1 cellular context compared by ENCODE assay signal in the genomic region with DNA sequence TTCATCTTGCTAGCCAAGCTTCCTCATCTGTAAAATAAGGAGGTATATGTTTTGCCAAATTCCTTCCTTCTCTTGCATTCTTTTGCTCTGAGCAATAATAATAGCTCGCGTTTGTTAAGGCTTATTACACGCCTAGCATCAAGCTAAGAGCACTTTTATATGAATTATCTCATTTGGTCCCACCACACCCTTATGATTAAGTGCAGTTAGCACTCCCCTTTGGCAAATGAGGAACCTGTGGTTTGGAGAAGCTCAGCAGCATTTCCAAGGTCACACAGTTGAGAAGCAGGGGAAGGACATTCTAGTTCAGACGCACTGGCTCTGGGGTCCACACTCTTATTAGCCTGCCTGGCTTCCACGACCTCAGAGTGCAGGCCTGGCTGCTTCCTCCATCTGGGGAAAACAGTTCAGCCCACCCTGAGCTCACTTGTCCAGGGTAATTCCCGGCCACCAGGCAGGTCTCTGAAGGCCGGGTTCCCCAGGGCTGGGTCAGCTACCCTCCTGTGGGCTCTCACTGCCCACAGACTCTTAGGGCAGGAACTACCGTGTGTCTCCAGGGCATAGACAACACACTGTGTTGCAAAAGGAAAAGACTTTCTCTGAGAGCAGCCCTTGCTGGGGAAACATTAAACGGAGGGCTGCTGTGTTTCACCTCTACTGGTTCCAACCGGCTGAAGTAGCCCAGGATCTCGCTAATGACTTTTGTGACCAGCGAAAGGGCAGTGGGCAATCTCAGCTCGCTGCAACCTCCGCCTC.
TF ChIP-seq lines count a peak whose summit lies in the region.

No MANE protein-coding gene starts in this region.

TF ChIP-seq in GM23338, 12 proteins besides CTCF, POLR2A, EP300 and RAD21:
- TF ChIP-seq NANOG (IDR thresholded peaks at IDR 0.05; ENCODE audit: borderline replicate concordance) (no peak), POLR2AphosphoS5 (IDR thresholded peaks at IDR 0.05; ENCODE audit: low read depth) (no peak), ZNF462 (CRISPR knock-in tag; IDR thresholded peaks at IDR 0.05) (no peak), ZNF114 (CRISPR knock-in tag; IDR thresholded peaks at IDR 0.05) (no peak), REST (IDR thresholded peaks at IDR 0.05; ENCODE audit: unreplicated experiment) (no peak), ZNF331 (CRISPR knock-in tag; IDR thresholded peaks at IDR 0.05; ENCODE audit: low read depth) (no peak), EZH2 (IDR thresholded peaks at IDR 0.05; ENCODE audit: low read depth, unreplicated experiment) (no peak)
- TF ChIP-seq, protein P1, sequence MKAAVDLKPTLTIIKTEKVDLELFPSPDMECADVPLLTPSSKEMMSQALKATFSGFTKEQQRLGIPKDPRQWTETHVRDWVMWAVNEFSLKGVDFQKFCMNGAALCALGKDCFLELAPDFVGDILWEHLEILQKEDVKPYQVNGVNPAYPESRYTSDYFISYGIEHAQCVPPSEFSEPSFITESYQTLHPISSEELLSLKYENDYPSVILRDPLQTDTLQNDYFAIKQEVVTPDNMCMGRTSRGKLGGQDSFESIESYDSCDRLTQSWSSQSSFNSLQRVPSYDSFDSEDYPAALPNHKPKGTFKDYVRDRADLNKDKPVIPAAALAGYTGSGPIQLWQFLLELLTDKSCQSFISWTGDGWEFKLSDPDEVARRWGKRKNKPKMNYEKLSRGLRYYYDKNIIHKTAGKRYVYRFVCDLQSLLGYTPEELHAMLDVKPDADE (IDR thresholded peaks at IDR 0.05) = no peak
